ENCODE assay signal across 12 cellular contexts in the genomic region with DNA sequence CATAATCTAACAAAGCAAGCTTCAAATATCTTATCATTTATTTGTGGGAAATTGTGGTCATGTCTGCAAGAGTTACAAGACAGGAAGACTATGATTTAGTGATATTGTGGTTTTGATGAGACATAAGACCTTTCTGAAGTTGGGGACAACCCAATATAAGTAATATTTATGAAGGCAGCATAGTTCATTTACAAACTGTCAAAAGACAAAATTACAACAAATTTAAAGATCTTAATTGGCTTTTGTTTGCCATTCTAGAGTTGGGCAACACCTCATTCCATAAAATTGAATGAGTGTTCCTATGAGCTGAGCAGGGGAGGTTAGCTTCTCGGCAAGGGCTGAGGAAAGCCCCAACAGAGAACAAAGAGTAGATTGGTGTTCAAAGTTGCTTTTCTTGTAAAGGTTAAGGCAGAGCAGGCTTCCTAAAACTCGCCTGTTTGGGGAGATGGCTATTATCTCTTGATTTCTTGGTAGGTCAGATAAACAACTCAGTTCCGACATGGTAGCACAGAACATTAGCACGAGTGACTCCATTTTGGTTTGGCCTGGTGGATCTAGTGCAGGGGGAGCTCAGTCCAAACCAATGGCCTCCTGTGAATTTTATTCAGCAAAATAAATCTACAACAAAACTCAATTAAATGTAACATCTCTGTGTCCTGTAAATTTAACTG. TPM values are rescaled to one million over a fixed set of nuclear protein-coding genes. Genes with fewer than 3 reads are reported as not detected.
DNase-seq lines count a peak whose midpoint lies in the region; ATAC-seq and TF ChIP-seq lines count a peak whose summit lies in the region.
"Had no signal": no experiment of that assay in that cellular context is flagged by ENCODE, and none has a peak within 500 bp of the region (broad histone marks: within the 10 kb centered on the region; RNA-seq: fewer than 3 reads in every experiment).

No MANE protein-coding gene starts in this region.

- H3K27ac ChIP-seq in ACC112 (ENCODE audit: low read depth, low read length) (peak overlapping the region; percentile 87), left lung (peak overlapping the region in 1 of 2 donors; percentile 53)
- H3K27ac ChIP-seq: lower lobe of right lung, tibial artery had no signal

- H3K9me3 ChIP-seq in left lung, result no peaks in the 10 kb centered on the region
- H3K9me3 ChIP-seq: lower lobe of right lung, psoas muscle, tibial artery had no signal

- H3K27me3 ChIP-seq in ACC112 (ENCODE audit: insufficient read depth, low read length) (no peaks in the 10 kb centered on the region), left lung (no peaks in the 10 kb centered on the region)

- no peak overlapping the region for H2AFZ ChIP-seq in ACC112 (ENCODE audit: low read length, unreplicated experiment)

- peak; percentile 16 for ATAC-seq in left lung
- no peak for ATAC-seq in HG03469 (IDR thresholded peaks at IDR 0.05; ENCODE audit: unreplicated experiment)
- ATAC-seq in HG03196 (IDR thresholded peaks at IDR 0.05; ENCODE audit: unreplicated experiment), result no peak
- ATAC-seq: psoas muscle had no signal

- peaks cover 46% of the 10 kb centered on the region for H3K4me1 Mint-ChIP-seq in HFFc6 (ENCODE audit: low read depth)
- H3K4me1 Mint-ChIP-seq in activated T-helper 2 cell treated with anti-CD3 and anti-CD28 coated beads, Interferon-gamma antibody, Interleukin-2, Interleukin-4, amounts not matched to agents 10 μg/mL and 5 μg/mL and 100 μg/mL, durations not matched to agents 14 hours and 24 hours and 36 hours (ENCODE audit: low read depth), result peaks cover 43% of the 10 kb centered on the region

- peaks cover 5% of the 10 kb centered on the region; the same call in 1 of the 2 replicates for H3K27me3 Mint-ChIP-seq in HFFc6 (ENCODE audit: insufficient read depth)
- H3K27me3 Mint-ChIP-seq in activated T-helper 2 cell treated with anti-CD3 and anti-CD28 coated beads, Interferon-gamma antibody, Interleukin-2, Interleukin-4, amounts not matched to agents 10 μg/mL and 5 μg/mL and 100 μg/mL, durations not matched to agents 14 hours and 24 hours and 36 hours (ENCODE audit: low read depth), result peaks cover 14% of the 10 kb centered on the region

- intact Hi-C loops in activated T-helper 2 cell treated with anti-CD3 and anti-CD28 coated beads, Interferon-gamma antibody, Interleukin-2, Interleukin-4, amounts not matched to agents 10 μg/mL and 5 μg/mL and 100 μg/mL, durations not matched to agents 14 hours and 24 hours and 36 hours (cut with micrococcal nuclease), result no loop called here
- intact Hi-C loops in left lung (cut with DNase I), result no loop called here

- H3K4me3 ChIP-seq in ACC112 (ENCODE audit: low read depth, low read length) (no peak overlapping the region), left lung (no peak overlapping the region)
- H3K4me3 ChIP-seq: lower lobe of right lung, psoas muscle, tibial artery had no signal

- DNase-seq in HFFc6, result no peak
- no peak for DNase-seq in activated T-helper 2 cell treated with anti-CD3 and anti-CD28 coated beads, Interferon-gamma antibody, Interleukin-2, Interleukin-4, amounts not matched to agents 10 μg/mL and 5 μg/mL and 100 μg/mL, durations not matched to agents 14 hours and 24 hours and 36 hours (ENCODE audit: low spot score)
- no peak for DNase-seq in left lung
- DNase-seq in stimulated activated CD4-positive, alpha-beta T cell treated with anti-CD3 and anti-CD28 coated beads, Interleukin-12 subunit alpha, Interleukin-12 subunit beta, amount 100 ng/mL, for 4 hours, result no peak
- DNase-seq in NCI-H1048 (lab: John Stamatoyannopoulos, UW), result no peak
- DNase-seq: glutamatergic neuron, lower lobe of right lung, psoas muscle, tibial artery had no signal

- no peaks in the 10 kb centered on the region for H3K36me3 Mint-ChIP-seq in HFFc6 (ENCODE audit: low read depth)
- no peaks in the 10 kb centered on the region for H3K36me3 Mint-ChIP-seq in activated T-helper 2 cell treated with anti-CD3 and anti-CD28 coated beads, Interferon-gamma antibody, Interleukin-2, Interleukin-4, amounts not matched to agents 10 μg/mL and 5 μg/mL and 100 μg/mL, durations not matched to agents 14 hours and 24 hours and 36 hours (ENCODE audit: low read depth)

- H3K27ac Mint-ChIP-seq in HFFc6, result peak overlapping the region; percentile 81
- H3K27ac Mint-ChIP-seq in activated T-helper 2 cell treated with anti-CD3 and anti-CD28 coated beads, Interferon-gamma antibody, Interleukin-2, Interleukin-4, amounts not matched to agents 10 μg/mL and 5 μg/mL and 100 μg/mL, durations not matched to agents 14 hours and 24 hours and 36 hours, result peak overlapping the region; percentile 55

- H3K79me2 ChIP-seq in ACC112 (ENCODE audit: control insufficient read depth, insufficient read depth, low read length, unreplicated experiment), result no peaks in the 10 kb centered on the region

- no peak overlapping the region; the same call in 1 of the 2 replicates for H3K4me3 Mint-ChIP-seq in HFFc6
- H3K4me3 Mint-ChIP-seq in activated T-helper 2 cell treated with anti-CD3 and anti-CD28 coated beads, Interferon-gamma antibody, Interleukin-2, Interleukin-4, amounts not matched to agents 10 μg/mL and 5 μg/mL and 100 μg/mL, durations not matched to agents 14 hours and 24 hours and 36 hours (ENCODE audit: low read depth), result peak overlapping the region; percentile 45

- H3K4me1 ChIP-seq in ACC112 (ENCODE audit: control insufficient read depth, insufficient read depth, low read length, unreplicated experiment), result peaks cover 55% of the 10 kb centered on the region
- H3K4me1 ChIP-seq in left lung, result peaks cover 4 to 29% of the 10 kb centered on the region in 2 donors
- H3K4me1 ChIP-seq: psoas muscle had no signal

- no peaks in the 10 kb centered on the region for H3K36me3 ChIP-seq in ACC112 (ENCODE audit: insufficient read depth, low read length)
- H3K36me3 ChIP-seq in left lung, result no peaks in the 10 kb centered on the region
- H3K36me3 ChIP-seq: lower lobe of right lung, tibial artery had no signal

- TF ChIP-seq CTCF in HFFc6 (IDR thresholded peaks at IDR 0.05) (no peak), left lung (IDR thresholded peaks at IDR 0.05) (no peak)

- no peaks in the 10 kb centered on the region for H3K9me3 Mint-ChIP-seq in HFFc6
- no peaks in the 10 kb centered on the region for H3K9me3 Mint-ChIP-seq in activated T-helper 2 cell treated with anti-CD3 and anti-CD28 coated beads, Interferon-gamma antibody, Interleukin-2, Interleukin-4, amounts not matched to agents 10 μg/mL and 5 μg/mL and 100 μg/mL, durations not matched to agents 14 hours and 24 hours and 36 hours

RNA-seq across cellular contexts. Expression of a gene that starts 10.9 kb away (rescaled TPM):
- 1 to 10 TPM; 2.1 to 4.0 (median 3.6) TPM for total RNA-seq in HFFc6 (2021; fragmentation: NEBNext Ultra II Directional; extraction: Animal tissue kit (Norgen Biotek cat#: 25700))
- total RNA-seq in activated T-helper 2 cell treated with anti-CD3 and anti-CD28 coated beads, Interferon-gamma antibody, Interleukin-2, Interleukin-4, amounts not matched to agents 10 μg/mL and 5 μg/mL and 100 μg/mL, durations not matched to agents 14 hours and 24 hours and 36 hours, result 29.6 and 30.1 TPM in 2 replicates
- 10 to 100 TPM; 19.0 to 23.2 TPM for total RNA-seq in left lung
